ENCODE assay signal across 1 cellular context in genomic region chr2:9310390-9310789, GRCh38.
TF ChIP-seq lines count a peak whose summit lies in the region.

No MANE protein-coding gene starts in this region.

TF ChIP-seq in GM23338, 12 proteins besides CTCF, POLR2A, EP300 and RAD21 (continued from another document):
- TF ChIP-seq ZNF462 (CRISPR knock-in tag; IDR thresholded peaks at IDR 0.05) (no peak), NANOG (IDR thresholded peaks at IDR 0.05; ENCODE audit: borderline replicate concordance) (no peak), ZNF114 (CRISPR knock-in tag; IDR thresholded peaks at IDR 0.05) (no peak), STAT1 (IDR thresholded peaks at IDR 0.05; ENCODE audit: unreplicated experiment) (no peak)
TF ChIP-seq in GM23338: peak in this region for 0.
